Comparison of ENCODE assay signal across 7 cellular contexts in the genomic region with DNA sequence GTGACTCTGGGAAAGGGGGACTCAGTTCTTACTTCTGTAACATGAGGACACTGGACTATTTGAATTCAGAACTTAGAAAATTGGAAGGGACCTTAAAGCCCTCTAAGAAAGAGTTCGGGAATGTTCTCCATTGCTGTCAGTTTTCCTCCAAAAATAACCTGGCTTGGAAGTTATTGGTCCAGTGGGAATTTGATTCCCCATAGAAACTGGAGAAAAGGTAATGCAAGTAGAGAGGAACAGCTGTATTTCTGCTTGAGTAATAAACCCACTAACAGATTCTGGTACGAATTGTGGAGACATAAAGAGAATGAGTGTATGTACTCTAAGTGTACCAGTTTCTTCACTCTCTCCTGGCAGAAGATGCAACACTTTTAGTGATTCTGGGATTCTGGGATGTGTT. TPM values are rescaled to one million over a fixed set of nuclear protein-coding genes. Genes with fewer than 3 reads are reported as not detected.
DNase-seq lines count a peak whose midpoint lies in the region; ATAC-seq and TF ChIP-seq lines count a peak whose summit lies in the region.

No MANE protein-coding gene starts in this region.

- CTCF ChIA-PET in WTC11 (lab: Charles Lee) = no interaction called here

- intact Hi-C loops in spleen (cut with DNase I; ENCODE audit: low total_unique reads) = no loop called here

- H3K27ac Mint-ChIP-seq in WTC11 = peak overlapping the region; percentile 61

- H3K27me3 ChIP-seq in spleen (replicated peaks in 1 of 7) = no peaks in the 10 kb centered on the region

- H3K36me3 ChIP-seq in spleen = peaks cover 0 to 47% (median 11%) of the 10 kb centered on the region in 6 donors

- peaks cover 42% of the 10 kb centered on the region for H3K4me1 Mint-ChIP-seq in WTC11

- peaks cover 26% of the 10 kb centered on the region for H3K9me3 Mint-ChIP-seq in WTC11

- peak overlapping the region; percentile 91 for H3K4me3 Mint-ChIP-seq in WTC11

- H3K27me3 Mint-ChIP-seq in WTC11 (ENCODE audit: low read depth) = no peaks in the 10 kb centered on the region; the same call in 1 of the 2 replicates

- no peak for TF ChIP-seq CTCF in HFF-Myc (IDR thresholded peaks at IDR 0.05; ENCODE audit: low read depth, low read length, missing control alignments)
- no peak for TF ChIP-seq CTCF in WTC11 (IDR thresholded peaks at IDR 0.05)
- TF ChIP-seq CTCF in foreskin fibroblast (IDR thresholded peaks at IDR 0.05; ENCODE audit: low read depth, low read length) = no peak
- no peak for TF ChIP-seq CTCF in spleen (IDR thresholded peaks at IDR 0.05 in 8 of 11, conservative IDR thresholded peaks at IDR 0.05 in 3 of 11)

- H3K36me3 Mint-ChIP-seq in WTC11 = peaks cover 39% of the 10 kb centered on the region

- 72 to 96% (median 76%) methylated on average over 2 of the region's 2 CpGs for WGBS in spleen, 5 donors

- H3K27ac ChIP-seq in spleen = peak overlapping the region in 2 of 8 donors; percentile 96 to 98

- H3K4me1 ChIP-seq in spleen = peaks cover 44 to 67% (median 64%) of the 10 kb centered on the region in 6 donors

- H3K4me3 ChIP-seq in HFF-Myc (replicated peaks; ENCODE audit: low read depth, low read length) (peak overlapping the region; percentile 59), foreskin fibroblast (ENCODE audit: low read depth in 1 of 2, low read length in 2 of 2) (peak overlapping the region; percentile 87 to 90), spleen (peak overlapping the region in 6 of 8 donors; percentile 55 to 92 (median 80))

- no peak for ATAC-seq in WTC11

- no peak for TF ChIP-seq POLR2A in spleen (IDR thresholded peaks at IDR 0.05)

- POLR2A ChIA-PET in WTC11 (lab: Charles Lee) = no interaction called here

- H3K9me3 ChIP-seq in spleen = no peaks in the 10 kb centered on the region

- DNase-seq in HFF-Myc (ENCODE audit: extremely low read depth, low read depth) (no peak), WTC11 (ENCODE audit: low spot score) (no peak), foreskin fibroblast (no peak), spleen (no peak), cerebellar nuclear complex (lab: John Stamatoyannopoulos, UW) (no peak), NCI-H2227 treated with DMSO at 0.1 percent for 48 hours (lab: John Stamatoyannopoulos, UW) (no peak), RPMI8226 (no peak)

TF ChIP-seq in WTC11, 78 proteins besides CTCF, POLR2A, EP300 and RAD21:
- TF ChIP-seq FOXK1 (CRISPR knock-in tag; IDR thresholded peaks at IDR 0.05) = no peak
- TF ChIP-seq, protein P1, sequence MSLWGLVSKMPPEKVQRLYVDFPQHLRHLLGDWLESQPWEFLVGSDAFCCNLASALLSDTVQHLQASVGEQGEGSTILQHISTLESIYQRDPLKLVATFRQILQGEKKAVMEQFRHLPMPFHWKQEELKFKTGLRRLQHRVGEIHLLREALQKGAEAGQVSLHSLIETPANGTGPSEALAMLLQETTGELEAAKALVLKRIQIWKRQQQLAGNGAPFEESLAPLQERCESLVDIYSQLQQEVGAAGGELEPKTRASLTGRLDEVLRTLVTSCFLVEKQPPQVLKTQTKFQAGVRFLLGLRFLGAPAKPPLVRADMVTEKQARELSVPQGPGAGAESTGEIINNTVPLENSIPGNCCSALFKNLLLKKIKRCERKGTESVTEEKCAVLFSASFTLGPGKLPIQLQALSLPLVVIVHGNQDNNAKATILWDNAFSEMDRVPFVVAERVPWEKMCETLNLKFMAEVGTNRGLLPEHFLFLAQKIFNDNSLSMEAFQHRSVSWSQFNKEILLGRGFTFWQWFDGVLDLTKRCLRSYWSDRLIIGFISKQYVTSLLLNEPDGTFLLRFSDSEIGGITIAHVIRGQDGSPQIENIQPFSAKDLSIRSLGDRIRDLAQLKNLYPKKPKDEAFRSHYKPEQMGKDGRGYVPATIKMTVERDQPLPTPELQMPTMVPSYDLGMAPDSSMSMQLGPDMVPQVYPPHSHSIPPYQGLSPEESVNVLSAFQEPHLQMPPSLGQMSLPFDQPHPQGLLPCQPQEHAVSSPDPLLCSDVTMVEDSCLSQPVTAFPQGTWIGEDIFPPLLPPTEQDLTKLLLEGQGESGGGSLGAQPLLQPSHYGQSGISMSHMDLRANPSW (CRISPR knock-in tag; conservative IDR thresholded peaks at IDR 0.05; ENCODE audit: low read depth) = no peak
- TF ChIP-seq, protein P2, sequence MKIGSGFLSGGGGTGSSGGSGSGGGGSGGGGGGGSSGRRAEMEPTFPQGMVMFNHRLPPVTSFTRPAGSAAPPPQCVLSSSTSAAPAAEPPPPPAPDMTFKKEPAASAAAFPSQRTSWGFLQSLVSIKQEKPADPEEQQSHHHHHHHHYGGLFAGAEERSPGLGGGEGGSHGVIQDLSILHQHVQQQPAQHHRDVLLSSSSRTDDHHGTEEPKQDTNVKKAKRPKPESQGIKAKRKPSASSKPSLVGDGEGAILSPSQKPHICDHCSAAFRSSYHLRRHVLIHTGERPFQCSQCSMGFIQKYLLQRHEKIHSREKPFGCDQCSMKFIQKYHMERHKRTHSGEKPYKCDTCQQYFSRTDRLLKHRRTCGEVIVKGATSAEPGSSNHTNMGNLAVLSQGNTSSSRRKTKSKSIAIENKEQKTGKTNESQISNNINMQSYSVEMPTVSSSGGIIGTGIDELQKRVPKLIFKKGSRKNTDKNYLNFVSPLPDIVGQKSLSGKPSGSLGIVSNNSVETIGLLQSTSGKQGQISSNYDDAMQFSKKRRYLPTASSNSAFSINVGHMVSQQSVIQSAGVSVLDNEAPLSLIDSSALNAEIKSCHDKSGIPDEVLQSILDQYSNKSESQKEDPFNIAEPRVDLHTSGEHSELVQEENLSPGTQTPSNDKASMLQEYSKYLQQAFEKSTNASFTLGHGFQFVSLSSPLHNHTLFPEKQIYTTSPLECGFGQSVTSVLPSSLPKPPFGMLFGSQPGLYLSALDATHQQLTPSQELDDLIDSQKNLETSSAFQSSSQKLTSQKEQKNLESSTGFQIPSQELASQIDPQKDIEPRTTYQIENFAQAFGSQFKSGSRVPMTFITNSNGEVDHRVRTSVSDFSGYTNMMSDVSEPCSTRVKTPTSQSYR (CRISPR knock-in tag; IDR thresholded peaks at IDR 0.05) = no peak
- no peak for TF ChIP-seq ZNF396 (CRISPR knock-in tag; IDR thresholded peaks at IDR 0.05; ENCODE audit: borderline replicate concordance)
- no peak for TF ChIP-seq PRRX2 (CRISPR knock-in tag; IDR thresholded peaks at IDR 0.05)
- TF ChIP-seq CREM (CRISPR knock-in tag; IDR thresholded peaks at IDR 0.05) = no peak
- TF ChIP-seq, protein P3, sequence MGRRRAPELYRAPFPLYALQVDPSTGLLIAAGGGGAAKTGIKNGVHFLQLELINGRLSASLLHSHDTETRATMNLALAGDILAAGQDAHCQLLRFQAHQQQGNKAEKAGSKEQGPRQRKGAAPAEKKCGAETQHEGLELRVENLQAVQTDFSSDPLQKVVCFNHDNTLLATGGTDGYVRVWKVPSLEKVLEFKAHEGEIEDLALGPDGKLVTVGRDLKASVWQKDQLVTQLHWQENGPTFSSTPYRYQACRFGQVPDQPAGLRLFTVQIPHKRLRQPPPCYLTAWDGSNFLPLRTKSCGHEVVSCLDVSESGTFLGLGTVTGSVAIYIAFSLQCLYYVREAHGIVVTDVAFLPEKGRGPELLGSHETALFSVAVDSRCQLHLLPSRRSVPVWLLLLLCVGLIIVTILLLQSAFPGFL (CRISPR knock-in tag; IDR thresholded peaks at IDR 0.05; ENCODE audit: borderline replicate concordance) = no peak
- no peak for TF ChIP-seq FOXJ3 (CRISPR knock-in tag; IDR thresholded peaks at IDR 0.05; ENCODE audit: borderline replicate concordance)
- TF ChIP-seq NR2C2 (CRISPR knock-in tag; IDR thresholded peaks at IDR 0.05) = no peak
- TF ChIP-seq ESRRA (CRISPR knock-in tag; IDR thresholded peaks at IDR 0.05; ENCODE audit: borderline replicate concordance) = no peak
- TF ChIP-seq, protein P4, sequence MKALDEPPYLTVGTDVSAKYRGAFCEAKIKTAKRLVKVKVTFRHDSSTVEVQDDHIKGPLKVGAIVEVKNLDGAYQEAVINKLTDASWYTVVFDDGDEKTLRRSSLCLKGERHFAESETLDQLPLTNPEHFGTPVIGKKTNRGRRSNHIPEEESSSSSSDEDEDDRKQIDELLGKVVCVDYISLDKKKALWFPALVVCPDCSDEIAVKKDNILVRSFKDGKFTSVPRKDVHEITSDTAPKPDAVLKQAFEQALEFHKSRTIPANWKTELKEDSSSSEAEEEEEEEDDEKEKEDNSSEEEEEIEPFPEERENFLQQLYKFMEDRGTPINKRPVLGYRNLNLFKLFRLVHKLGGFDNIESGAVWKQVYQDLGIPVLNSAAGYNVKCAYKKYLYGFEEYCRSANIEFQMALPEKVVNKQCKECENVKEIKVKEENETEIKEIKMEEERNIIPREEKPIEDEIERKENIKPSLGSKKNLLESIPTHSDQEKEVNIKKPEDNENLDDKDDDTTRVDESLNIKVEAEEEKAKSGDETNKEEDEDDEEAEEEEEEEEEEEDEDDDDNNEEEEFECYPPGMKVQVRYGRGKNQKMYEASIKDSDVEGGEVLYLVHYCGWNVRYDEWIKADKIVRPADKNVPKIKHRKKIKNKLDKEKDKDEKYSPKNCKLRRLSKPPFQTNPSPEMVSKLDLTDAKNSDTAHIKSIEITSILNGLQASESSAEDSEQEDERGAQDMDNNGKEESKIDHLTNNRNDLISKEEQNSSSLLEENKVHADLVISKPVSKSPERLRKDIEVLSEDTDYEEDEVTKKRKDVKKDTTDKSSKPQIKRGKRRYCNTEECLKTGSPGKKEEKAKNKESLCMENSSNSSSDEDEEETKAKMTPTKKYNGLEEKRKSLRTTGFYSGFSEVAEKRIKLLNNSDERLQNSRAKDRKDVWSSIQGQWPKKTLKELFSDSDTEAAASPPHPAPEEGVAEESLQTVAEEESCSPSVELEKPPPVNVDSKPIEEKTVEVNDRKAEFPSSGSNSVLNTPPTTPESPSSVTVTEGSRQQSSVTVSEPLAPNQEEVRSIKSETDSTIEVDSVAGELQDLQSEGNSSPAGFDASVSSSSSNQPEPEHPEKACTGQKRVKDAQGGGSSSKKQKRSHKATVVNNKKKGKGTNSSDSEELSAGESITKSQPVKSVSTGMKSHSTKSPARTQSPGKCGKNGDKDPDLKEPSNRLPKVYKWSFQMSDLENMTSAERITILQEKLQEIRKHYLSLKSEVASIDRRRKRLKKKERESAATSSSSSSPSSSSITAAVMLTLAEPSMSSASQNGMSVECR (CRISPR knock-in tag; IDR thresholded peaks at IDR 0.05; ENCODE audit: borderline replicate concordance) = no peak
- TF ChIP-seq IRF2 (CRISPR knock-in tag; IDR thresholded peaks at IDR 0.05; ENCODE audit: borderline replicate concordance, low read depth) = no peak
- no peak for TF ChIP-seq ATF1 (CRISPR knock-in tag; IDR thresholded peaks at IDR 0.05)

RNA-seq across cellular contexts. Expression of a gene that starts 1.8 kb away (rescaled TPM):
- total RNA-seq in WTC11 (2021) (12.1 to 13.4 TPM (median 12.5 TPM) in 3 replicates), spleen (10 to 100 TPM; 22.4 to 49.6 (median 41.4) TPM)
- polyA plus RNA-seq in spleen = 1 to 10 TPM in 1 of 3 donors, under 1 TPM in 2; 0.17 to 1.4 (median 0.29) TPM

RNA-seq across cellular contexts. Expression of a gene that starts 1.8 kb away (rescaled TPM):
- total RNA-seq in WTC11 (2021) (73.4 to 80.1 TPM (median 75.2 TPM) in 3 replicates), spleen (100 to 1,000 TPM in 3 of 7 donors, 10 to 100 TPM in 4; 79.6 to 218 (median 93.8) TPM)
- 10 to 100 TPM; 45.2 to 61.1 (median 53.8) TPM for polyA plus RNA-seq in spleen

RNA-seq across cellular contexts. Expression of a gene that starts 32.2 kb away (rescaled TPM):
- not detected in 3 replicates for total RNA-seq in WTC11 (2021)
- total RNA-seq in spleen = 10 to 100 TPM; 11.3 to 24.3 (median 14.6) TPM
- 1 to 10 TPM in 2 of 3 donors, under 1 TPM in 1; 1.00 to 5.9 (median 1.7) TPM for polyA plus RNA-seq in spleen

Comparison
In these comparisons a context has a peak if more than half of its experiments do, and no peak if none do; other contexts are left out.
1. RNA of a gene that starts 32.2 kb away (total RNA-seq): 11.3 to 24.3 TPM in spleen; not detected in WTC11; every median in the first group is over 10 times any median in the second.
2. Peak in every context shown above with its lines, with median percentiles within 50 percentile points of each other: H3K4me3 ChIP-seq.